Comparison of ENCODE assay signal across 14 cellular contexts in the genomic region with DNA sequence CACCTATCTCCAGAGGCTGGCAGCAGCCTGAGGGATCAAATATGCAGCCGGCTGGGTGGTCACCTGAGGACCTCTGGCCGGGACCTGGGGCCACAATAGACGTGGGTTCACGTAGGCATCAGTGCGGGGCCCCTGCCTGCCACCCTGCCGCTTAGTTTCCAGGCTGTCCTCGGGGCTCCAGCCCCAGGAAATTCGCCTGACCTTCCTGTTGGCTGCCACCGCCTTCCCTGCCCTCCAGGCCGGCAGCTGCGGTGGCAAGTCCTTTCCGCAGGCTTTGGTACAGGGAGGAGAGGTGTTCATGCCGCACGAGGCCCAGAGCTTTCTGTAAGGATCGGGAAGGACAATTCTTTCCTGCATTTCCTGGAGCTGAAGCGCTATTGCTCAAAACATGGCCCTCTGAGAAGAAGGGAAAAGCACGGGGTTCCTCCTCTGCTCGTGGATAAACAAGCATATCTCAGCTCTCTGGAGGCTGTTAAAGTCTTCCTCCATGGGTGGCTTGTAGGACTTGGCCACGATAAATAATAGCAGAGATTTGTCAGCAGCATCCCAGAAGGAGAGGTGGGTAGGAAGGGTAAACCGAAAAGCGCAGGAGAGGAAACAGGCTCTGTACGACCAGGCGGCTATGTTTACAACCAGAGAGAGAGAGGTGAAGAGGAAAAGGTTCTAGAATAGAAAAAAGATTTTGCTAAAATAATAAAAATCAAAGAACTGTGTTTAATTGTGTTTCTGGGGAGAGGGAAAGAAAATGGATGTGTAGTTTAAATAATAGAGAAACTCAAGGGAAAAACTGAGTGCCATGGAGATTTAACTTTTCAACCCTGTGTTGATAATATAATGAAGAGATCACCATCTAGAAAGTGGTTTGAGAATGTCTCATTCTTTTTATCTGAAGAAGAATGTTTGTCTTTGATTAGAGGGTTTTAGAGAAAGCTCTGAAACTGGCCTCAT. TPM values are rescaled to one million over a fixed set of nuclear protein-coding genes. Genes with fewer than 3 reads are reported as not detected.
DNase-seq lines count a peak whose midpoint lies in the region; ATAC-seq, FAIRE-seq and TF ChIP-seq lines count a peak whose summit lies in the region.
"Had no signal": no experiment of that assay in that cellular context is flagged by ENCODE, and none has a peak within 500 bp of the region (broad histone marks: within the 10 kb centered on the region; RNA-seq: fewer than 3 reads in every experiment).

No MANE protein-coding gene starts in this region.

- TF ChIP-seq CTCF in right lobe of liver (IDR thresholded peaks at IDR 0.05) = no peak
- no peak for TF ChIP-seq CTCF in HepG2 (CRISPR knock-in tag; IDR thresholded peaks at IDR 0.05)
- no peak for TF ChIP-seq CTCF in gastroesophageal sphincter (IDR thresholded peaks at IDR 0.05)
- TF ChIP-seq CTCF in parathyroid adenoma (IDR thresholded peaks at IDR 0.05) = no peak
- TF ChIP-seq CTCF in GM13977 (IDR thresholded peaks at IDR 0.05; ENCODE audit: extremely low read depth, insufficient read depth, missing control alignments) = no peak
- TF ChIP-seq CTCF in type B pancreatic cell (conservative IDR thresholded peaks at IDR 0.05) = no peak

- H3K36me3 Mint-ChIP-seq in type B pancreatic cell = peaks cover 10% of the 10 kb centered on the region
- H3K36me3 Mint-ChIP-seq: activated CD8-positive, alpha-beta memory T cell treated with anti-CD3 and anti-CD28 coated beads, Interleukin-2, amount 10 ng/mL, durations not matched to agents 7 days and 5 days had no signal

- H3K4me3 Mint-ChIP-seq in type B pancreatic cell = no peak overlapping the region
- H3K4me3 Mint-ChIP-seq: activated CD8-positive, alpha-beta memory T cell treated with anti-CD3 and anti-CD28 coated beads, Interleukin-2, amount 10 ng/mL, durations not matched to agents 7 days and 5 days had no signal

- H3K9ac ChIP-seq in HepG2 (ENCODE audit: insufficient read depth, low read depth, low read length) (no peak overlapping the region), parathyroid adenoma (no peak overlapping the region)

- BruUV-seq in HepG2 (replicated peaks; lab: Mats Ljungman, UMichigan) = no TSS peak

- 31% methylated on average over 16 of the region's 23 CpGs for whole genome bisulfite sequencing in right lobe of liver (ENCODE audit: insufficient coverage, low coverage, low lambda C conversion rate, missing lambda C conversion rate)
- WGBS in HepG2 (ENCODE audit: low lambda C conversion rate) = 28% methylated on average over 10 of the region's 23 CpGs
- 13 to 26% methylated on average over 3 to 6 of the region's 23 CpGs for WGBS in gastroesophageal sphincter (ENCODE audit: low coverage in 1 of 2), 2 donors

- H3K27ac ChIP-seq in right lobe of liver = peak overlapping the region; percentile 21 to 54 (median 49)
- H3K27ac ChIP-seq in HepG2 (ENCODE audit: extremely low read length, insufficient read depth, low read length) = no peak overlapping the region
- H3K27ac ChIP-seq in gastroesophageal sphincter = peak overlapping the region; percentile 95 to 99 (median 98)
- peak overlapping the region; percentile 49 for H3K27ac ChIP-seq in parathyroid adenoma
- H3K27ac ChIP-seq: neutrophil had no signal

- H3K4me3 ChIP-seq in right lobe of liver (no peak overlapping the region), HepG2 (replicated peaks in 1 of 3; ENCODE audit: insufficient read depth in 1 of 3, low read depth in 2 of 3, low read length in 3 of 3) (no peak overlapping the region), gastroesophageal sphincter (peak overlapping the region; percentile 3 to 98), parathyroid adenoma (ENCODE audit: low read depth, low read length) (no peak overlapping the region)

- intact Hi-C loops in right lobe of liver (cut with DNase I) = no loop called here
- intact Hi-C loops in HepG2 (cut with micrococcal nuclease; ENCODE audit: unreplicated experiment) = no loop called here

- CTCF ChIA-PET in HepG2 (lab: Yijun Ruan, JAX; ENCODE audit: low intra/inter-chr PET ratio, low total read pairs) = no interaction called here

- no peak overlapping the region for H2AFZ ChIP-seq in HepG2 (ENCODE audit: low read length)
- H2AFZ ChIP-seq in parathyroid adenoma = no peak overlapping the region

- H3K27me3 Mint-ChIP-seq in type B pancreatic cell = peaks cover 15% of the 10 kb centered on the region

- POLR2A ChIA-PET in HepG2 (lab: Yijun Ruan, JAX) = no interaction called here

- peaks cover 25% of the 10 kb centered on the region for H3K4me1 Mint-ChIP-seq in type B pancreatic cell (ENCODE audit: unreplicated experiment)

- H3K4me2 ChIP-seq in HepG2 (ENCODE audit: low read depth, low read length) (no peak overlapping the region), parathyroid adenoma (ENCODE audit: low read length) (no peak overlapping the region)

- H4K20me1 ChIP-seq in HepG2 (ENCODE audit: insufficient read depth, low read length) = no peaks in the 10 kb centered on the region

- H3K79me2 ChIP-seq in HepG2 (ENCODE audit: insufficient read depth, low read length) (no peaks in the 10 kb centered on the region), parathyroid adenoma (no peaks in the 10 kb centered on the region)

- in situ Hi-C loops in HepG2 (cut with HindIII; ENCODE audit: extremely low pct_ligation_motif_present, low pct_unique_long_range_greater_than_20kb) = no loop called here
- in situ Hi-C loops in GM13977 (cut with MboI; ENCODE audit: low pct_unique_long_range_greater_than_20kb, low sequenced_read_pairs, unreplicated experiment) = no loop called here

- TF ChIP-seq POLR2A in right lobe of liver (IDR thresholded peaks at IDR 0.05) (no peak), HepG2 (IDR thresholded peaks at IDR 0.05; ENCODE audit: insufficient read depth in 1 of 2, low read depth in 2 of 2, low read length in 2 of 2) (no peak), gastroesophageal sphincter (IDR thresholded peaks at IDR 0.05) (no peak)

- H3K9me3 ChIP-seq in right lobe of liver (no peaks in the 10 kb centered on the region), HepG2 (ENCODE audit: low read length) (no peaks in the 10 kb centered on the region), gastroesophageal sphincter (no peaks in the 10 kb centered on the region), parathyroid adenoma (ENCODE audit: control insufficient read depth, low read length) (no peaks in the 10 kb centered on the region)
- H3K9me3 ChIP-seq: neutrophil had no signal

- H3K27me3 ChIP-seq in right lobe of liver = no peaks in the 10 kb centered on the region
- H3K27me3 ChIP-seq in HepG2 (ENCODE audit: control insufficient read depth in 1 of 2, insufficient read depth in 2 of 2, low read length in 2 of 2) = peaks cover 8 to 75% of the 10 kb centered on the region in 2 experiments; a peak in 4 of 5 replicates
- H3K27me3 ChIP-seq in gastroesophageal sphincter = no peaks in the 10 kb centered on the region
- no peaks in the 10 kb centered on the region for H3K27me3 ChIP-seq in parathyroid adenoma (ENCODE audit: control insufficient read depth, insufficient read depth, low read length)

- no peaks in the 10 kb centered on the region for H3K36me3 ChIP-seq in right lobe of liver
- H3K36me3 ChIP-seq in HepG2 (replicated peaks in 1 of 2; ENCODE audit: control insufficient read depth in 1 of 2, insufficient read depth in 2 of 2, low read length in 2 of 2) = no peaks in the 10 kb centered on the region
- peaks cover 0 to 7% of the 10 kb centered on the region in 2 donors for H3K36me3 ChIP-seq in gastroesophageal sphincter
- H3K36me3 ChIP-seq in parathyroid adenoma (ENCODE audit: control insufficient read depth, insufficient read depth, low read length) = no peaks in the 10 kb centered on the region
- H3K36me3 ChIP-seq: neutrophil had no signal

- TF ChIP-seq EP300 in HepG2 (IDR thresholded peaks at IDR 0.05; ENCODE audit: low read depth in 2 of 2, low read length in 2 of 2) (no peak), HepG2 (CRISPR knock-in tag; IDR thresholded peaks at IDR 0.05; ENCODE audit: borderline replicate concordance) (no peak), gastroesophageal sphincter (IDR thresholded peaks at IDR 0.05) (no peak)

- TF ChIP-seq RAD21 in HepG2 (CRISPR knock-in tag; IDR thresholded peaks at IDR 0.05) = no peak

- no peak for FAIRE-seq in HepG2 (lab: Jason Lieb, UNC)

- H3K27ac Mint-ChIP-seq in type B pancreatic cell = no peak overlapping the region
- H3K27ac Mint-ChIP-seq: activated CD8-positive, alpha-beta memory T cell treated with anti-CD3 and anti-CD28 coated beads, Interleukin-2, amount 10 ng/mL, durations not matched to agents 7 days and 5 days had no signal

- no peaks in the 10 kb centered on the region for H3K9me3 Mint-ChIP-seq in type B pancreatic cell

- peaks cover 0 to 19% (median 5%) of the 10 kb centered on the region in 4 donors for H3K4me1 ChIP-seq in right lobe of liver
- peaks cover 11% of the 10 kb centered on the region for H3K4me1 ChIP-seq in HepG2 (ENCODE audit: insufficient read depth, low read length)
- H3K4me1 ChIP-seq in gastroesophageal sphincter = peaks cover 2 to 80% (median 48%) of the 10 kb centered on the region in 3 donors
- H3K4me1 ChIP-seq in parathyroid adenoma = no peaks in the 10 kb centered on the region

- ATAC-seq in right lobe of liver (peak in 2 of 4 donors; percentile 4 to 12), HepG2 (no peak), gastroesophageal sphincter (no peak), HG03442 (IDR thresholded peaks at IDR 0.05; ENCODE audit: unreplicated experiment) (no peak)
- ATAC-seq: activated CD8-positive, alpha-beta memory T cell treated with anti-CD3 and anti-CD28 coated beads, Interleukin-2, amount 10 ng/mL, durations not matched to agents 7 days and 5 days; stimulated activated naive CD8-positive, alpha-beta T cell treated with anti-CD3 and anti-CD28 coated beads, Interleukin-15, Interleukin-2, amounts not matched to agents 100 U/mL and 50 U/mL, for 24 hours had no signal

- DNase-seq in right lobe of liver = no peak
- DNase-seq in HepG2 (ENCODE audit: low spot score) = no peak
- no peak for DNase-seq in NCI-H2171 treated with DMSO at 0.1 percent for 48 hours (lab: John Stamatoyannopoulos, UW)
- no peak for DNase-seq in GM13977 (ENCODE audit: low spot score)
- DNase-seq in type B pancreatic cell (ENCODE audit: extremely low spot score, unreplicated experiment) = no peak
- DNase-seq: activated CD8-positive, alpha-beta memory T cell treated with anti-CD3 and anti-CD28 coated beads, Interleukin-2, amount 10 ng/mL, durations not matched to agents 7 days and 5 days; Karpas-422; OCI-M1; stimulated activated CD4-positive, alpha-beta T cell treated with anti-CD3 and anti-CD28 coated beads, Interleukin-4, amount 100 ng/mL, for 1 hour; stimulated activated naive CD8-positive, alpha-beta T cell treated with anti-CD3 and anti-CD28 coated beads, Interleukin-15, Interleukin-2, amounts not matched to agents 100 U/mL and 50 U/mL, for 24 hours had no signal

RNA-seq across cellular contexts. Expression of gene COL4A2, which starts 4.9 kb away (rescaled TPM):
- total RNA-seq in right lobe of liver (10 to 100 TPM in 5 of 6 experiments, 1 to 10 TPM in 1; 8.4 to 65.8 (median 42.5) TPM), HepG2 (2016; rRNA removed; fragmentation: Illumina TruSeq; extraction: Trizol) (0.15 and 0.22 TPM in 2 replicates), gastroesophageal sphincter (100 to 1,000 TPM; 478 to 945 (median 543) TPM), type B pancreatic cell (ENCODE audit: low replicate concordance) (38.6 and 145 TPM in 2 replicates)
- not detected in 2 replicates for total RNA-seq in HepG2 (2016; cell fraction: cytosol; rRNA removed; fragmentation: Illumina TruSeq; extraction: Trizol; ENCODE audit: low read depth)
- 0.15 and 0.35 TPM in 2 replicates for total RNA-seq in HepG2 (2016; cell fraction: insoluble cytoplasmic fraction; rRNA removed; fragmentation: Illumina TruSeq; extraction: Trizol)
- not detected in 2 replicates for total RNA-seq in HepG2 (2016; cell fraction: membrane; rRNA removed; fragmentation: Illumina TruSeq; extraction: Trizol)
- total RNA-seq in HepG2 (2016; cell fraction: nucleus; rRNA removed; fragmentation: Illumina TruSeq; extraction: Trizol) = 1.3 TPM in 1 of 2 replicates, not detected in the other
- polyA plus RNA-seq in HepG2 (2011; rRNA removed) = 1.0 and 1.9 TPM in 2 replicates
- 0.56 and 1.6 TPM in 2 replicates for polyA plus RNA-seq in HepG2 (2011; cell fraction: cytosol; rRNA removed)
- polyA plus RNA-seq in HepG2 (2011; cell fraction: nucleus; rRNA removed) = 1.2 and 4.2 TPM in 2 replicates
- polyA plus RNA-seq in HepG2 (2012) = 0.25 and 0.92 TPM in 2 replicates
- polyA plus RNA-seq in HepG2 (2016; cell fraction: cytosol; fragmentation: Illumina TruSeq; extraction: Trizol; ENCODE audit: low read depth) = 0.21 TPM in 1 of 2 replicates, not detected in the other
- polyA plus RNA-seq in HepG2 (2016; cell fraction: insoluble cytoplasmic fraction; fragmentation: Illumina TruSeq; extraction: Trizol; ENCODE audit: low read depth) = 0.19 and 0.68 TPM in 2 replicates
- 0.21 and 0.27 TPM in 2 replicates for polyA plus RNA-seq in HepG2 (2016; cell fraction: membrane; fragmentation: Illumina TruSeq; extraction: Trizol; ENCODE audit: low read depth)
- polyA plus RNA-seq in HepG2 (2016; cell fraction: nucleus; fragmentation: Illumina TruSeq; extraction: Trizol; ENCODE audit: insufficient read depth, low read depth) = 0.37 TPM in 1 of 2 replicates, not detected in the other
- 3.0 and 8.4 TPM in 2 replicates for polyA minus RNA-seq in HepG2 (2011; rRNA and poly(A)+ RNA removed; ENCODE audit: low replicate concordance)
- 0.97 and 1.9 TPM in 2 replicates for polyA minus RNA-seq in HepG2 (2011; cell fraction: cytosol; rRNA and poly(A)+ RNA removed)
- 0.75 and 1.4 TPM in 2 replicates for polyA minus RNA-seq in HepG2 (2011; cell fraction: nucleus; rRNA and poly(A)+ RNA removed)
- total RNA-seq: activated CD8-positive, alpha-beta memory T cell treated with anti-CD3 and anti-CD28 coated beads, Interleukin-2, amount 10 ng/mL, durations not matched to agents 7 days and 5 days had no signal

RNA-seq across cellular contexts. Expression of gene COL4A1, which starts 5.0 kb away (rescaled TPM):
- total RNA-seq in right lobe of liver (10 to 100 TPM in 5 of 6 experiments, 1 to 10 TPM in 1; 8.0 to 89.8 (median 41.1) TPM), HepG2 (2016; rRNA removed; fragmentation: Illumina TruSeq; extraction: Trizol) (not detected in 2 replicates), gastroesophageal sphincter (100 to 1,000 TPM; 278 to 618 (median 440) TPM), type B pancreatic cell (ENCODE audit: low replicate concordance) (20.4 and 83.6 TPM in 2 replicates)
- not detected in 2 replicates for total RNA-seq in HepG2 (2016; cell fraction: cytosol; rRNA removed; fragmentation: Illumina TruSeq; extraction: Trizol; ENCODE audit: low read depth)
- total RNA-seq in HepG2 (2016; cell fraction: insoluble cytoplasmic fraction; rRNA removed; fragmentation: Illumina TruSeq; extraction: Trizol) = not detected in 2 replicates
- total RNA-seq in HepG2 (2016; cell fraction: membrane; rRNA removed; fragmentation: Illumina TruSeq; extraction: Trizol) = not detected in 2 replicates
- not detected in 2 replicates for total RNA-seq in HepG2 (2016; cell fraction: nucleus; rRNA removed; fragmentation: Illumina TruSeq; extraction: Trizol)
- 0.03 TPM in 1 of 2 replicates, not detected in the other for polyA plus RNA-seq in HepG2 (2011; rRNA removed)
- not detected in 2 replicates for polyA plus RNA-seq in HepG2 (2011; cell fraction: cytosol; rRNA removed)
- 0.05 TPM in 1 of 2 replicates, not detected in the other for polyA plus RNA-seq in HepG2 (2011; cell fraction: nucleus; rRNA removed)
- polyA plus RNA-seq in HepG2 (2012) = not detected in 2 replicates
- polyA plus RNA-seq in HepG2 (2016; cell fraction: cytosol; fragmentation: Illumina TruSeq; extraction: Trizol; ENCODE audit: low read depth) = not detected in 2 replicates
- polyA plus RNA-seq in HepG2 (2016; cell fraction: insoluble cytoplasmic fraction; fragmentation: Illumina TruSeq; extraction: Trizol; ENCODE audit: low read depth) = not detected in 2 replicates
- not detected in 2 replicates for polyA plus RNA-seq in HepG2 (2016; cell fraction: membrane; fragmentation: Illumina TruSeq; extraction: Trizol; ENCODE audit: low read depth)
- not detected in 2 replicates for polyA plus RNA-seq in HepG2 (2016; cell fraction: nucleus; fragmentation: Illumina TruSeq; extraction: Trizol; ENCODE audit: insufficient read depth, low read depth)
- 10.2 TPM in 1 of 2 replicates, not detected in the other for polyA minus RNA-seq in HepG2 (2011; rRNA and poly(A)+ RNA removed; ENCODE audit: low replicate concordance)
- polyA minus RNA-seq in HepG2 (2011; cell fraction: cytosol; rRNA and poly(A)+ RNA removed) = not detected in 2 replicates
- polyA minus RNA-seq in HepG2 (2011; cell fraction: nucleus; rRNA and poly(A)+ RNA removed) = 0.13 TPM in 1 of 2 replicates, not detected in the other
- total RNA-seq: activated CD8-positive, alpha-beta memory T cell treated with anti-CD3 and anti-CD28 coated beads, Interleukin-2, amount 10 ng/mL, durations not matched to agents 7 days and 5 days had no signal

Comparison
In these comparisons a context has a peak if more than half of its experiments do, and no peak if none do; other contexts are left out.
1. RNA of gene COL4A1, which starts 5.0 kb away (total RNA-seq): 278 to 618 TPM in gastroesophageal sphincter, 20.4 to 83.6 TPM in type B pancreatic cell and 8.0 to 89.8 TPM in right lobe of liver; not detected in HepG2; every median in the first group is over 4 times any median in the second.
2. H3K4me3 ChIP-seq: peak in gastroesophageal sphincter (2 of 2); none in right lobe of liver (0 of 3), HepG2 (0 of 3) and parathyroid adenoma (single experiment).